In the genomic region with DNA sequence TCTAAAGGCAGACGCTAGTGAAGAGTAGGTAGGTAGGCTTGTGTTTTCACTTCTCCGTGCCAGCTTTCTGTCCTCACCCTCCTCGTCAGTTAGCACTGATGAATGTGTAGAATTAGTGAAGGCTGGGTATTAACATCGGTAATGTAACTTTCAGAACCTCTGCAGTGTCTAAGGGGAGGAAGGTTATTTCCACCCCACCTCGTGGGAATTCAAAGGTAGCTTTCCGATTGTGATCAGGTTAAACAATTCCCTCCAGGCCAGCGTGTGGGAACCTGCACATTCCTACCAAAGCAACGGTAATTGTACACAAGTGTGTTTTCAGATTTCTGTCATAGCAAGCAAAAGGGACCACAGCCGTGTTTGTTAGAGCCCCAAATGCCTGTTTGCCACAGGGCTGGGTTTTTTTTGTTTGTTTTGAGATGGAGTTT, we compare ENCODE assay signal across 15 cellular contexts.
A peak's percentile ranks its signal among the peaks of the same experiment; 100 is the strongest.
DNase-seq lines count a peak whose midpoint lies in the region; ATAC-seq, FAIRE-seq and TF ChIP-seq lines count a peak whose summit lies in the region.
"Had no signal": no experiment of that assay in that cellular context is flagged by ENCODE, and none has a peak within 500 bp of the region (broad histone marks: within the 10 kb centered on the region; RNA-seq: fewer than 3 reads in every experiment).

No MANE protein-coding gene starts in this region.

- DNase-seq in GM13977 (ENCODE audit: low spot score) (peak; percentile 48), esophagus squamous epithelium (lab: John Stamatoyannopoulos, UW) (no peak), GM20000 (ENCODE audit: low spot score) (no peak), kidney (no peak), COLO829 (ENCODE audit: low spot score) (no peak)
- DNase-seq: activated gamma-delta T cell, foreskin fibroblast, H7, IMR-90, left colon had no signal

- 40 to 48% methylated on average over 9 of the region's 9 CpGs for WGBS in esophagus squamous epithelium, 2 donors

- FAIRE-seq in kidney (lab: Jason Lieb, UNC) = no peak

- TF ChIP-seq POLR2A in esophagus squamous epithelium (IDR thresholded peaks at IDR 0.05) = no peak

- peak overlapping the region; percentile 38 to 86 (median 52) for H3K27ac ChIP-seq in esophagus squamous epithelium
- no peak overlapping the region for H3K27ac ChIP-seq in kidney (ENCODE audit: low read depth in 2 of 2, low read length in 2 of 2)
- H3K27ac ChIP-seq: BLaER1, RWPE1 had no signal

- in situ Hi-C loops in GM13977 (cut with MboI; ENCODE audit: low pct_unique_long_range_greater_than_20kb, low sequenced_read_pairs, unreplicated experiment) = no loop called here

- H3K36me3 ChIP-seq in esophagus squamous epithelium (no peaks in the 10 kb centered on the region), kidney (ENCODE audit: control insufficient read depth in 1 of 2, insufficient read depth in 2 of 2, low read length in 2 of 2) (no peaks in the 10 kb centered on the region)

- no peak overlapping the region for H3K9ac ChIP-seq in kidney (ENCODE audit: low read length in 2 of 2)
- H3K9ac ChIP-seq: BLaER1 had no signal

- TF ChIP-seq CTCF in GM13977 (IDR thresholded peaks at IDR 0.05; ENCODE audit: extremely low read depth, insufficient read depth, missing control alignments) = no peak
- no peak for TF ChIP-seq CTCF in esophagus squamous epithelium (IDR thresholded peaks at IDR 0.05)
- TF ChIP-seq CTCF in GM20000 (IDR thresholded peaks at IDR 0.05; ENCODE audit: extremely low read depth, missing control alignments) = no peak
- no peak for TF ChIP-seq CTCF in kidney (IDR thresholded peaks at IDR 0.05; ENCODE audit: borderline replicate concordance, extremely low read depth, insufficient read depth)

- H3K9me3 ChIP-seq in esophagus squamous epithelium (no peaks in the 10 kb centered on the region), kidney (ENCODE audit: control insufficient read depth in 1 of 2, low read length in 2 of 2) (no peaks in the 10 kb centered on the region)

- H3K4me3 ChIP-seq in esophagus squamous epithelium (no peak overlapping the region), kidney (ENCODE audit: low read length in 2 of 2) (no peak overlapping the region)
- H3K4me3 ChIP-seq: BLaER1 had no signal

- ATAC-seq in GM21360 (IDR thresholded peaks at IDR 0.05; ENCODE audit: unreplicated experiment) (peak; percentile 74), HG03108 (IDR thresholded peaks at IDR 0.05; ENCODE audit: unreplicated experiment) (peak; percentile 52), HG03159 (IDR thresholded peaks at IDR 0.05; ENCODE audit: unreplicated experiment) (no peak)
- ATAC-seq: left colon had no signal

- no peaks in the 10 kb centered on the region for H3K27me3 ChIP-seq in esophagus squamous epithelium
- H3K27me3 ChIP-seq: BLaER1 had no signal

- H3K4me1 ChIP-seq in esophagus squamous epithelium = peaks cover 9 to 79% (median 25%) of the 10 kb centered on the region in 3 donors
- H3K4me1 ChIP-seq in kidney (ENCODE audit: control insufficient read depth in 1 of 2, insufficient read depth in 1 of 2, low read depth in 1 of 2, low read length in 2 of 2) = peaks cover 3 to 7% of the 10 kb centered on the region in 2 donors

- intact Hi-C loops in esophagus squamous epithelium (cut with DNase I) = no loop called here
- intact Hi-C loops in kidney (cut with DNase I) = no loop called here

Comparison
In these comparisons a context has a peak if more than half of its experiments do, and no peak if none do; other contexts are left out.
1. H3K27ac ChIP-seq: peak in esophagus squamous epithelium (4 of 4); none in kidney (0 of 2).